Comparison of ENCODE assay signal across 9 cellular contexts in genomic region chr13:111115841-111116500, GRCh38. TPM values are rescaled to one million over a fixed set of nuclear protein-coding genes. Genes with fewer than 3 reads are reported as not detected.
DNase-seq lines count a peak whose midpoint lies in the region; ATAC-seq and TF ChIP-seq lines count a peak whose summit lies in the region.
"Had no signal": no experiment of that assay in that cellular context is flagged by ENCODE, and none has a peak within 500 bp of the region (broad histone marks: within the 10 kb centered on the region; RNA-seq: fewer than 3 reads in every experiment).

No MANE protein-coding gene starts in this region.

- POLR2A ChIA-PET in AG04450 (lab: Yijun Ruan, JAX): no interaction called here

- H3K4me1 ChIP-seq in HAP-1: no peaks in the 10 kb centered on the region

- H3K4me3 ChIP-seq in AG04450 (ENCODE audit: low read depth, low read length): peak overlapping the region; percentile 62
- H3K4me3 ChIP-seq in HAP-1: peak overlapping the region; percentile 11
- peak overlapping the region; percentile 61 for H3K4me3 ChIP-seq in brain microvascular endothelial cell (ENCODE audit: low read depth, low read length)

- TF ChIP-seq CTCF in AG04450 (IDR thresholded peaks at IDR 0.05; ENCODE audit: low read depth, low read length): 0 out of 2 replicates have a peak, but pooled peaks have one; percentile 4
- TF ChIP-seq CTCF in brain microvascular endothelial cell (IDR thresholded peaks at IDR 0.05; ENCODE audit: low read depth, low read length, missing control alignments): peak; percentile 8

- CTCF ChIA-PET in AG04450 (lab: Charles Lee): interaction anchor here (0.6 to 1.8 kb wide), 2 partner anchors 170 to 201 kb away, joined by 3 to 6 read pairs; partner anchors contain the start of gene ANKRD10

- DNase-seq in AG04450 (ENCODE audit: low read depth, low spot score) (peak; percentile 70), HAP-1 (ENCODE audit: low spot score in 2 of 2) (no peak), brain microvascular endothelial cell (peak; percentile 86), left colon (peak in 1 of 2 donors; percentile 32), stromal cell of bone marrow (ENCODE audit: low read depth) (peak; percentile 73), midbrain (lab: John Stamatoyannopoulos, UW) (no peak), pons (ENCODE audit: low spot score) (no peak)

- H3K9me3 ChIP-seq in AG04450 (ENCODE audit: control insufficient read depth, insufficient read depth, low read length): no peaks in the 10 kb centered on the region; the same call in 1 of the 2 replicates
- no peaks in the 10 kb centered on the region; the same call in 1 of the 2 replicates for H3K9me3 ChIP-seq in HAP-1

- peaks cover 56% of the 10 kb centered on the region for H3K27me3 ChIP-seq in AG04450 (ENCODE audit: control insufficient read depth, insufficient read depth, low read length)
- peaks cover 50% of the 10 kb centered on the region for H3K27me3 ChIP-seq in HAP-1 (ENCODE audit: low read depth)
- peaks cover 29% of the 10 kb centered on the region for H3K27me3 ChIP-seq in brain microvascular endothelial cell (replicated peaks)

- H3K36me3 ChIP-seq in HAP-1 (replicated peaks): no peaks in the 10 kb centered on the region
- no peaks in the 10 kb centered on the region for H3K36me3 ChIP-seq in brain microvascular endothelial cell (replicated peaks)

- in situ Hi-C loops in HAP-1 (cut with MboI; ENCODE audit: low sequenced_read_pairs): no loop called here
- in situ Hi-C loops in brain microvascular endothelial cell (cut with HindIII; ENCODE audit: low pct_ligation_motif_present, low sequenced_read_pairs): no loop called here

- intact Hi-C loops in left colon (cut with DNase I, micrococcal nuclease): no loop called here

- peak; percentile 73 for ATAC-seq in left colon
- no peak for ATAC-seq in HG02870 (IDR thresholded peaks at IDR 0.05; ENCODE audit: unreplicated experiment)
- ATAC-seq: HCT116 had no signal

- peak overlapping the region; percentile 39 for H3K27ac ChIP-seq in AG04450 (ENCODE audit: low read depth, low read length)
- H3K27ac ChIP-seq in brain microvascular endothelial cell: peak overlapping the region; percentile 67

RNA-seq across cellular contexts. Expression of gene ARHGEF7, which starts 0.9 kb away (rescaled TPM):
- 40.3 and 41.7 TPM in 2 replicates for polyA plus RNA-seq in AG04450 (2011; rRNA removed)
- polyA minus RNA-seq in AG04450 (2011; rRNA and poly(A)+ RNA removed): 68.2 and 83.9 TPM in 2 replicates
- total RNA-seq in left colon: 10 to 100 TPM; 53.0 to 53.5 TPM

Comparison
In these comparisons a context has a peak if more than half of its experiments do, and no peak if none do; other contexts are left out.
1. DNase-seq: peak in AG04450 (single experiment), brain microvascular endothelial cell (single experiment) and stromal cell of bone marrow (single experiment); none in HAP-1 (0 of 2), midbrain (single experiment) and pons (single experiment).
2. H3K4me3 ChIP-seq: peak in every context shown above with its lines; median percentile 62 in AG04450; 61 in brain microvascular endothelial cell; 11 in HAP-1.